16 cellular contexts compared by ENCODE assay signal in genomic region chr9:110088099-110088498, GRCh38.
DNase-seq lines count a peak whose midpoint lies in the region; ATAC-seq and TF ChIP-seq lines count a peak whose summit lies in the region.
"Had no signal": no experiment of that assay in that cellular context is flagged by ENCODE, and none has a peak within 500 bp of the region (broad histone marks: within the 10 kb centered on the region; RNA-seq: fewer than 3 reads in every experiment).

No MANE protein-coding gene starts in this region.

- H3K27me3 ChIP-seq in Caco-2 (replicated peaks; ENCODE audit: control insufficient read depth, insufficient read depth, low read length) = no peaks in the 10 kb centered on the region
- H3K27me3 ChIP-seq: breast epithelium had no signal

- POLR2A ChIA-PET in Caco-2 (lab: Charles Lee) = interaction anchor here (0.6 to 0.9 kb wide), 4 partner anchors 16 to 58 kb away, joined by 3 to 4 read pairs (median 3); no protein-coding TSS in a partner anchor

- CTCF ChIA-PET in Caco-2 (lab: Charles Lee) = interaction anchor here (1.0 kb wide), 1 partner anchor 185 kb away, joined by 5 read pairs; no protein-coding TSS in a partner anchor

- no TSS peak for BruUV-seq in Caco-2 (replicated peaks; lab: Mats Ljungman, UMichigan)

- no peaks in the 10 kb centered on the region for H3K27me3 Mint-ChIP-seq in Caco-2 (ENCODE audit: insufficient read depth, unreplicated experiment)
- H3K27me3 Mint-ChIP-seq: CD4-positive, alpha-beta memory T cell had no signal

- peak overlapping the region; percentile 14 for H3K27ac Mint-ChIP-seq in Caco-2 (ENCODE audit: unreplicated experiment)
- H3K27ac Mint-ChIP-seq: activated CD8-positive, alpha-beta T cell treated with anti-CD3 and anti-CD28 coated beads, Interleukin-2, amount 10 ng/mL, durations not matched to agents 7 days and 5 days; immature natural killer cell had no signal

- no peak for TF ChIP-seq CTCF in Caco-2 (IDR thresholded peaks at IDR 0.05; ENCODE audit: insufficient read depth in 1 of 2, low read depth in 1 of 2, low read length in 1 of 2, severe bottlenecking in 1 of 2, unreplicated experiment in 1 of 2)

- peaks cover 43% of the 10 kb centered on the region for H3K4me1 ChIP-seq in Caco-2
- H3K4me1 ChIP-seq: breast epithelium had no signal

- intact Hi-C loops in Caco-2 (cut with micrococcal nuclease; ENCODE audit: unreplicated experiment) = loop anchor here (2.0 kb wide), 1 partner anchor 15 kb away; no protein-coding TSS in a partner anchor

- peaks cover 38% of the 10 kb centered on the region for H3K4me1 Mint-ChIP-seq in Caco-2 (ENCODE audit: low read depth, unreplicated experiment)
- H3K4me1 Mint-ChIP-seq: immature natural killer cell had no signal

- H3K36me3 Mint-ChIP-seq in Caco-2 (ENCODE audit: insufficient read depth, unreplicated experiment) = peaks cover 13% of the 10 kb centered on the region
- H3K36me3 Mint-ChIP-seq: CD4-positive, alpha-beta memory T cell; immature natural killer cell had no signal

- DNase-seq in Caco-2 (peak; percentile 13 to 62), NCI-H2196 treated with DMSO at 0.1 percent for 48 hours (lab: John Stamatoyannopoulos, UW; ENCODE audit: unreplicated experiment) (peak; percentile 16), erythroblast (lab: John Stamatoyannopoulos, UW) (peak; percentile 20 to 50), NCI-H2107 (lab: John Stamatoyannopoulos, UW) (no peak)
- DNase-seq: activated CD8-positive, alpha-beta T cell treated with anti-CD3 and anti-CD28 coated beads, Interleukin-2, amount 10 ng/mL, durations not matched to agents 7 days and 5 days; CD4-positive, alpha-beta memory T cell; effector CD8-positive, alpha-beta T cell; foreskin melanocyte; immature natural killer cell; NCI-H1694 had no signal

- ATAC-seq in GM18868 (IDR thresholded peaks at IDR 0.05; ENCODE audit: unreplicated experiment) = peak; percentile 42
- no peak for ATAC-seq in GM19463 (IDR thresholded peaks at IDR 0.05; ENCODE audit: unreplicated experiment)
- ATAC-seq in GM19395 (IDR thresholded peaks at IDR 0.05; ENCODE audit: unreplicated experiment) = no peak
- ATAC-seq: activated CD8-positive, alpha-beta T cell treated with anti-CD3 and anti-CD28 coated beads, Interleukin-2, amount 10 ng/mL, durations not matched to agents 7 days and 5 days; Panc1 had no signal

- no peaks in the 10 kb centered on the region for H3K36me3 ChIP-seq in Caco-2 (ENCODE audit: control insufficient read depth, insufficient read depth, low read length)
- H3K36me3 ChIP-seq: breast epithelium had no signal

- H3K4me3 Mint-ChIP-seq in Caco-2 (ENCODE audit: unreplicated experiment) = no peak overlapping the region
- H3K4me3 Mint-ChIP-seq: activated CD8-positive, alpha-beta T cell treated with anti-CD3 and anti-CD28 coated beads, Interleukin-2, amount 10 ng/mL, durations not matched to agents 7 days and 5 days; CD4-positive, alpha-beta memory T cell; immature natural killer cell had no signal

- no peak for TF ChIP-seq POLR2A in erythroblast (IDR thresholded peaks at IDR 0.05; ENCODE audit: low read length)

- no peaks in the 10 kb centered on the region for H3K9me3 ChIP-seq in Caco-2
- H3K9me3 ChIP-seq: breast epithelium had no signal

- H3K4me3 ChIP-seq in Caco-2 (ENCODE audit: low read depth, low read length) = no peak overlapping the region
- H3K4me3 ChIP-seq: breast epithelium, skin epidermis had no signal

- no peaks in the 10 kb centered on the region for H3K9me3 Mint-ChIP-seq in Caco-2 (ENCODE audit: unreplicated experiment)
- H3K9me3 Mint-ChIP-seq: immature natural killer cell had no signal
